Comparison of ENCODE assay signal across 9 cellular contexts in genomic region chr14:103593577-103593976, GRCh38. TPM values are rescaled to one million over a fixed set of nuclear protein-coding genes. Genes with fewer than 3 reads are reported as not detected.
A peak's percentile ranks its signal among the peaks of the same experiment; 100 is the strongest.
DNase-seq lines count a peak whose midpoint lies in the region; ATAC-seq and TF ChIP-seq lines count a peak whose summit lies in the region.
"Had no signal": no experiment of that assay in that cellular context is flagged by ENCODE, and none has a peak within 500 bp of the region (broad histone marks: within the 10 kb centered on the region; RNA-seq: fewer than 3 reads in every experiment).

No MANE protein-coding gene starts in this region.

- peak overlapping the region in 1 of 4 donors; percentile 6 for H3K4me3 ChIP-seq in esophagus squamous epithelium
- no peak overlapping the region for H3K4me3 ChIP-seq in upper lobe of right lung

- DNase-seq in GM10266 (ENCODE audit: extremely low spot score) (peak; percentile 70), esophagus squamous epithelium (lab: John Stamatoyannopoulos, UW) (no peak), glomerular visceral epithelial cell (ENCODE audit: extremely low spot score) (no peak), upper lobe of right lung (no peak), iPS-NIHi11 (ENCODE audit: low spot score) (no peak), RPMI8226 (no peak)
- DNase-seq: NCI-H1105 treated with DMSO at 0.1 percent for 48 hours had no signal

- H3K27ac ChIP-seq in esophagus squamous epithelium (peak overlapping the region in 3 of 4 donors; percentile 62 to 68 (median 63)), upper lobe of right lung (no peak overlapping the region)

- ATAC-seq in GM19468 (IDR thresholded peaks at IDR 0.05; ENCODE audit: extremely low read depth, unreplicated experiment) (peak; percentile 89), HG03354 (IDR thresholded peaks at IDR 0.05; ENCODE audit: poor library complexity, severe bottlenecking, unreplicated experiment) (peak; percentile 90), upper lobe of right lung (no peak)

- TF ChIP-seq POLR2A in esophagus squamous epithelium (IDR thresholded peaks at IDR 0.05), result no peak

- WGBS in esophagus squamous epithelium, 2 donors, result 42 to 71% methylated on average over 6 of the region's 6 CpGs

- H3K4me1 ChIP-seq in esophagus squamous epithelium, result peaks cover 4 to 34% (median 19%) of the 10 kb centered on the region in 3 donors
- peaks cover 6% of the 10 kb centered on the region for H3K4me1 ChIP-seq in upper lobe of right lung

- intact Hi-C loops in esophagus squamous epithelium (cut with DNase I), result no loop called here
- intact Hi-C loops in upper lobe of right lung (cut with DNase I), result no loop called here

- H3K9me3 ChIP-seq in esophagus squamous epithelium (no peaks in the 10 kb centered on the region), upper lobe of right lung (no peaks in the 10 kb centered on the region)

- H3K36me3 ChIP-seq in esophagus squamous epithelium, result peaks cover 0 to 30% (median 4%) of the 10 kb centered on the region in 3 donors
- peaks cover 12% of the 10 kb centered on the region for H3K36me3 ChIP-seq in upper lobe of right lung

- TF ChIP-seq CTCF in GM10266 (IDR thresholded peaks at IDR 0.05; ENCODE audit: control insufficient read depth, insufficient read depth, low read depth, missing control alignments) (no peak), esophagus squamous epithelium (IDR thresholded peaks at IDR 0.05) (no peak), upper lobe of right lung (IDR thresholded peaks at IDR 0.05) (no peak)

- H3K27me3 ChIP-seq in esophagus squamous epithelium (no peaks in the 10 kb centered on the region), upper lobe of right lung (no peaks in the 10 kb centered on the region)

RNA-seq across cellular contexts. Expression of gene COA8, which starts 30.8 kb away (rescaled TPM):
- total RNA-seq in esophagus squamous epithelium (10 to 100 TPM; 18.2 to 28.7 (median 22.7) TPM), upper lobe of right lung (29.7 TPM)

RNA-seq across cellular contexts. Expression of gene BAG5, which starts 31.1 kb away (rescaled TPM):
- 10 to 100 TPM; 24.8 to 32.4 (median 28.5) TPM for total RNA-seq in esophagus squamous epithelium
- total RNA-seq in upper lobe of right lung, result 33.0 TPM

RNA-seq across cellular contexts. Expression of gene KLC1, which starts 35.4 kb away (rescaled TPM):
- total RNA-seq in esophagus squamous epithelium, result 100 to 1,000 TPM; 101 to 285 (median 194) TPM
- 172 TPM for total RNA-seq in upper lobe of right lung
